ENCODE assay signal across 8 cellular contexts in the genomic region with DNA sequence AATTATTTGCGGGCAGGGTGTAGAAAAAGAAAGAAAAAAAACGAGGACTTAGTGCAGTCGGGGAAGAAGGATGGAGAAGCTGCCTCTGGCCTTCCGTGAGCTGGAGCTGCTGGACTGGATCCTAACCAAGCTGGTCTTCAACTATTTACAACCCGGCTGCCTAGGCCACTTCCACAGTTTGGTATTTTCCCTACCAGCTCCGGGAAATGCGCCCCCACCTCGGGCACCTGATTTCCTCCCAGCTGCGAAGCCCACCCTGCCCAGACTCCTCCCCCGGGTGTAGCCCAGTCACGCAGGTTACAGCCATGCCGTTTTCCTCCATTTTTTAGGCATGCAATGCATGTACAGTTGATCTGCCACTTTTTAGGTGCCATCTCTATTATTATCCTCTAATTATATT. TPM values are rescaled to one million over a fixed set of nuclear protein-coding genes. Genes with fewer than 3 reads are reported as not detected.
A peak's percentile ranks its signal among the peaks of the same experiment; 100 is the strongest.
DNase-seq lines count a peak whose midpoint lies in the region; ATAC-seq and TF ChIP-seq lines count a peak whose summit lies in the region.

No MANE protein-coding gene starts in this region.

- H3K4me1 ChIP-seq in IMR-90 (ENCODE audit: control insufficient read depth, insufficient read depth, low read length) = no peaks in the 10 kb centered on the region
- H3K4me1 ChIP-seq in tibial artery = no peaks in the 10 kb centered on the region

- H3K23ac ChIP-seq in IMR-90 (ENCODE audit: low read depth, low read length) = no peak overlapping the region

- H4K5ac ChIP-seq in IMR-90 (ENCODE audit: low read depth, low read length) = no peak overlapping the region

- H2AFZ ChIP-seq in IMR-90 (replicated peaks; ENCODE audit: low read length, poor library complexity) = peak overlapping the region; percentile 86

- no peak overlapping the region for H2AK5ac ChIP-seq in IMR-90 (ENCODE audit: low read depth, low read length)

- H3K36me3 Mint-ChIP-seq in activated naive CD4-positive, alpha-beta T cell treated with anti-CD3 and anti-CD28 coated beads for 36 hours (ENCODE audit: low read depth) = peaks cover under 1% of the 10 kb centered on the region

- no peak overlapping the region for H2AK9ac ChIP-seq in IMR-90 (replicated peaks; ENCODE audit: low read depth, low read length, poor library complexity)

- no peak overlapping the region for H2BK120ac ChIP-seq in IMR-90 (ENCODE audit: low read depth, low read length)

- no peak for TF ChIP-seq CTCF in AG04450 (IDR thresholded peaks at IDR 0.05; ENCODE audit: low read depth, low read length)
- TF ChIP-seq CTCF in IMR-90 (conservative IDR thresholded peaks at IDR 0.05; ENCODE audit: low read depth, low read length) = no peak
- TF ChIP-seq CTCF in tibial artery (IDR thresholded peaks at IDR 0.05) = no peak

- no peak overlapping the region for H3K4ac ChIP-seq in IMR-90 (ENCODE audit: low read depth, low read length)

- H2BK15ac ChIP-seq in IMR-90 (ENCODE audit: low read depth, low read length) = no peak overlapping the region

- no peak overlapping the region for H4K8ac ChIP-seq in IMR-90 (ENCODE audit: low read depth in 2 of 2, low read length in 2 of 2)

- no peak overlapping the region for H4K91ac ChIP-seq in IMR-90 (ENCODE audit: insufficient read depth, low read depth, low read length)

- no peak overlapping the region for H2BK5ac ChIP-seq in IMR-90 (ENCODE audit: low read depth, low read length, poor library complexity, severe bottlenecking)

- no peaks in the 10 kb centered on the region for H4K20me1 ChIP-seq in IMR-90 (ENCODE audit: insufficient read depth, low read length)

- H3K56ac ChIP-seq in IMR-90 (ENCODE audit: extremely low read depth, insufficient read depth, low read length) = no peak overlapping the region

- intact Hi-C loops in IMR-90 (cut with micrococcal nuclease) = no loop called here
- intact Hi-C loops in activated naive CD4-positive, alpha-beta T cell treated with anti-CD3 and anti-CD28 coated beads for 36 hours (cut with micrococcal nuclease) = loop anchor here (1.0 to 5.0 kb wide), 3 partner anchors 9 to 1613 kb away; no protein-coding TSS in a partner anchor
- intact Hi-C loops in tibial artery (cut with DNase I; ENCODE audit: low total_unique reads) = no loop called here

- H3K4me3 ChIP-seq in AG04450 (ENCODE audit: low read depth, low read length) (peak overlapping the region; percentile 11; the same call in 1 of the 2 replicates), IMR-90 (ENCODE audit: insufficient read depth, low read depth, low read length) (no peak overlapping the region), tibial artery (no peak overlapping the region)

- dilution Hi-C loops in IMR-90 (cut with HindIII; ENCODE audit: low sequenced_read_pairs, unreplicated experiment) = no loop called here

- H2BK20ac ChIP-seq in IMR-90 (ENCODE audit: low read depth, low read length) = no peak overlapping the region

- no peak overlapping the region for H3K14ac ChIP-seq in IMR-90 (replicated peaks; ENCODE audit: low read depth, low read length)

- H3K4me1 Mint-ChIP-seq in activated naive CD4-positive, alpha-beta T cell treated with anti-CD3 and anti-CD28 coated beads for 36 hours (ENCODE audit: low read depth) = peaks cover 70% of the 10 kb centered on the region

- H3K9ac ChIP-seq in IMR-90 (ENCODE audit: low read depth, low read length) = no peak overlapping the region

- no peaks in the 10 kb centered on the region for H3K36me3 ChIP-seq in IMR-90 (ENCODE audit: control insufficient read depth, insufficient read depth, low read length)
- no peaks in the 10 kb centered on the region for H3K36me3 ChIP-seq in tibial artery

- no peak overlapping the region for H3K18ac ChIP-seq in IMR-90 (ENCODE audit: low read depth, low read length)

- H3K9me1 ChIP-seq in IMR-90 (ENCODE audit: insufficient read depth, low read length) = no peaks in the 10 kb centered on the region

- no peaks in the 10 kb centered on the region for H3K27me3 Mint-ChIP-seq in activated naive CD4-positive, alpha-beta T cell treated with anti-CD3 and anti-CD28 coated beads for 36 hours (ENCODE audit: low read depth)

- H3K4me2 ChIP-seq in IMR-90 (ENCODE audit: low read depth, low read length) = no peak overlapping the region

- WGBS in IMR-90 (ENCODE audit: extremely low coverage in 2 of 2, insufficient read length in 1 of 2), 2 experiments = 14% methylated on average over 6 of the region's 12 CpGs; no CpG with 5 or more reads in 1 of the 2 experiments

- no peak for TF ChIP-seq RAD21 in IMR-90 (IDR thresholded peaks at IDR 0.05; ENCODE audit: low read length)

- POLR2A ChIA-PET in AG04450 (lab: Yijun Ruan, JAX) (no interaction called here), IMR-90 (lab: Charles Lee; ENCODE audit: unreplicated experiment) (interaction anchor here (0.6 kb wide), 1 partner anchor 13 kb away, joined by 5 read pairs; no protein-coding TSS in a partner anchor)

- H3K27ac ChIP-seq in AG04450 (ENCODE audit: low read depth, low read length) (no peak overlapping the region), IMR-90 (ENCODE audit: insufficient read depth, low read length) (no peak overlapping the region), tibial artery (no peak overlapping the region)

- no TSS peak for BruUV-seq in IMR-90 (replicated peaks; lab: Mats Ljungman, UMichigan)

- ATAC-seq in IMR-90 (ENCODE audit: low read depth) = no peak
- no peak for ATAC-seq in GM21526 (IDR thresholded peaks at IDR 0.05; ENCODE audit: low FRiP score, unreplicated experiment)

- DNase-seq in AG04450 (ENCODE audit: low read depth, low spot score) (no peak), IMR-90 (peak; percentile 7), medulla oblongata (ENCODE audit: extremely low spot score) (peak; percentile 37), G401 (ENCODE audit: low spot score) (no peak), tibial artery (no peak)
- DNase-seq in activated naive CD4-positive, alpha-beta T cell treated with anti-CD3 and anti-CD28 coated beads for 36 hours = peak; percentile 36
- DNase-seq in activated CD4-positive, CD25-positive, alpha-beta regulatory T cell (lab: John Stamatoyannopoulos, UW) = no peak

- TF ChIP-seq POLR2A in IMR-90 (IDR thresholded peaks at IDR 0.05; ENCODE audit: low read depth, low read length) = no peak

- H3K27ac Mint-ChIP-seq in activated naive CD4-positive, alpha-beta T cell treated with anti-CD3 and anti-CD28 coated beads for 36 hours = peak overlapping the region; percentile 56

- H3K9me3 ChIP-seq in AG04450 (ENCODE audit: control insufficient read depth, insufficient read depth, low read length) = no peaks in the 10 kb centered on the region
- no peaks in the 10 kb centered on the region for H3K9me3 ChIP-seq in IMR-90 (ENCODE audit: control insufficient read depth, insufficient read depth, low read length)
- no peaks in the 10 kb centered on the region for H3K9me3 ChIP-seq in tibial artery

- peak overlapping the region; percentile 67 for H3K4me3 Mint-ChIP-seq in activated naive CD4-positive, alpha-beta T cell treated with anti-CD3 and anti-CD28 coated beads for 36 hours

- no peaks in the 10 kb centered on the region for H3K79me1 ChIP-seq in IMR-90 (ENCODE audit: low read depth in 1 of 2, low read length in 2 of 2)

- CTCF ChIA-PET in AG04450 (lab: Charles Lee) = interaction anchor here (0.6 to 1.3 kb wide), 4 partner anchors 25 to 843 kb away, joined by 3 to 6 read pairs (median 4); no protein-coding TSS in a partner anchor
- CTCF ChIA-PET in IMR-90 (lab: Yijun Ruan, JAX) = interaction anchor here (0.6 to 0.7 kb wide), 2 partner anchors 82 to 314 kb away, joined by 3 to 5 read pairs; no protein-coding TSS in a partner anchor
- CTCF ChIA-PET in activated naive CD4-positive, alpha-beta T cell treated with anti-CD3 and anti-CD28 coated beads for 36 hours (lab: Charles Lee) = interaction anchor here (0.7 to 2.0 kb wide), 2 partner anchors 25 to 112 kb away, joined by 4 to 9 read pairs; no protein-coding TSS in a partner anchor

- no peaks in the 10 kb centered on the region for H3K9me3 Mint-ChIP-seq in activated naive CD4-positive, alpha-beta T cell treated with anti-CD3 and anti-CD28 coated beads for 36 hours

- H3K27me3 ChIP-seq in AG04450 (ENCODE audit: control insufficient read depth, insufficient read depth, low read length) (no peaks in the 10 kb centered on the region), IMR-90 (ENCODE audit: control insufficient read depth, insufficient read depth, low read length) (no peaks in the 10 kb centered on the region; the same call in 1 of the 2 replicates), tibial artery (no peaks in the 10 kb centered on the region)

- in situ Hi-C loops in IMR-90 (cut with MboI; ENCODE audit: low sequenced_read_pairs) = no loop called here
- in situ Hi-C loops in G401 (cut with HindIII; ENCODE audit: low sequenced_read_pairs) = no loop called here

TF ChIP-seq in IMR-90, 13 proteins besides CTCF, POLR2A, EP300 and RAD21:
- TF ChIP-seq RFX5 (IDR thresholded peaks at IDR 0.05; ENCODE audit: low read depth, low read length) (no peak), CHD1 (IDR thresholded peaks at IDR 0.05; ENCODE audit: low read depth, low read length) (no peak), SMC3 (IDR thresholded peaks at IDR 0.05; ENCODE audit: low read depth, low read length) (no peak), BHLHE40 (IDR thresholded peaks at IDR 0.05; ENCODE audit: low read depth, low read length) (no peak), RCOR1 (IDR thresholded peaks at IDR 0.05; ENCODE audit: insufficient replicate concordance, low read length) (no peak)

RNA-seq across cellular contexts. Expression of a gene that starts 21.2 kb away (rescaled TPM):
- polyA plus RNA-seq in AG04450 (2011; rRNA removed) = not detected in 2 replicates
- not detected in 2 replicates for polyA minus RNA-seq in AG04450 (2011; rRNA and poly(A)+ RNA removed)
- total RNA-seq in IMR-90 (2012; rRNA removed) = under 0.01 TPM in 1 of 2 replicates, not detected in the other
- polyA plus RNA-seq in IMR-90 (2012; rRNA removed) = not detected in 2 replicates
- not detected in 2 replicates for polyA plus RNA-seq in IMR-90 (2012; cell fraction: cytosol; rRNA removed)
- polyA plus RNA-seq in IMR-90 (2012; cell fraction: nucleus; rRNA removed; ENCODE audit: low replicate concordance) = 0.02 TPM in 1 of 2 replicates, not detected in the other
- total RNA-seq in activated naive CD4-positive, alpha-beta T cell treated with anti-CD3 and anti-CD28 coated beads for 36 hours = 1 to 10 TPM; 7.0 to 7.4 TPM
- total RNA-seq in G401 (2014; rRNA removed; shearing (Covaris generic)) = not detected in 2 replicates

Comparison
In these comparisons a context has a peak if more than half of its experiments do, and no peak if none do; other contexts are left out.
1. DNase-seq: peak in IMR-90 (single experiment), activated naive CD4-positive, alpha-beta T cell treated with anti-CD3 and anti-CD28 coated beads for 36 hours (single experiment) and medulla oblongata (single experiment); none in AG04450 (single experiment), activated CD4-positive, CD25-positive, alpha-beta regulatory T cell (0 of 4), G401 (single experiment) and tibial artery (0 of 2).